8 cellular contexts compared by ENCODE assay signal in genomic region chr15:77890911-77891801, GRCh38.
DNase-seq lines count a peak whose midpoint lies in the region; ATAC-seq and TF ChIP-seq lines count a peak whose summit lies in the region.
"Not testable (repeated sequence)": the region's sequence is repeated elsewhere in the genome, so short reads cannot be mapped to it uniquely, and the experiment has no call there.

No MANE protein-coding gene starts in this region.

- intact Hi-C loops in Right ventricle myocardium inferior (cut with DNase I); mucosa of descending colon (cut with DNase I, micrococcal nuclease): not testable (repeated sequence)

- H3K4me1 Mint-ChIP-seq in activated CD4-positive, alpha-beta T cell treated with anti-CD3 and anti-CD28 coated beads, Interleukin-2, amount 10 ng/mL, durations not matched to agents 7 days and 5 days; stimulated activated naive CD8-positive, alpha-beta T cell treated with anti-CD3 and anti-CD28 coated beads, Interleukin-15, amount 100 ng/mL, for 72 hours: not testable (repeated sequence)

- peak overlapping the region; percentile 68 for H3K27ac Mint-ChIP-seq in activated CD4-positive, alpha-beta T cell treated with anti-CD3 and anti-CD28 coated beads, Interleukin-2, amount 10 ng/mL, durations not matched to agents 7 days and 5 days
- H3K27ac Mint-ChIP-seq in stimulated activated naive CD8-positive, alpha-beta T cell treated with anti-CD3 and anti-CD28 coated beads, Interleukin-15, amount 100 ng/mL, for 72 hours, result not testable (repeated sequence)

- not testable (repeated sequence) for H3K36me3 Mint-ChIP-seq in activated CD4-positive, alpha-beta T cell treated with anti-CD3 and anti-CD28 coated beads, Interleukin-2, amount 10 ng/mL, durations not matched to agents 7 days and 5 days (ENCODE audit: low read depth)

- not testable (repeated sequence) for H3K9me3 Mint-ChIP-seq in activated CD4-positive, alpha-beta T cell treated with anti-CD3 and anti-CD28 coated beads, Interleukin-2, amount 10 ng/mL, durations not matched to agents 7 days and 5 days; stimulated activated naive CD8-positive, alpha-beta T cell treated with anti-CD3 and anti-CD28 coated beads, Interleukin-15, amount 100 ng/mL, for 72 hours

- peak; percentile 38 for DNase-seq in EL
- DNase-seq in NCI-H526 (lab: John Stamatoyannopoulos, UW), result peak; percentile 15 to 57
- not testable (repeated sequence) for DNase-seq in activated CD4-positive, alpha-beta T cell treated with anti-CD3 and anti-CD28 coated beads, Interleukin-2, amount 10 ng/mL, durations not matched to agents 7 days and 5 days; stimulated activated naive CD8-positive, alpha-beta T cell treated with anti-CD3 and anti-CD28 coated beads, Interleukin-15, amount 100 ng/mL, for 72 hours
- peak; percentile 68 for DNase-seq in Right ventricle myocardium inferior (ENCODE audit: missing footprints)
- peak in 1 of 3 donors; percentile 40 for DNase-seq in mucosa of descending colon

- H3K4me1 ChIP-seq in mucosa of descending colon (ENCODE audit: low read depth), result not testable (repeated sequence)

- CTCF ChIA-PET in activated CD4-positive, alpha-beta T cell treated with anti-CD3 and anti-CD28 coated beads, Interleukin-2, amount 10 ng/mL, durations not matched to agents 7 days and 5 days (lab: Charles Lee), result not testable (repeated sequence)

- TF ChIP-seq CTCF in mucosa of descending colon (IDR thresholded peaks at IDR 0.05), result not testable (repeated sequence)

- not testable (repeated sequence) for H3K4me3 ChIP-seq in mucosa of descending colon

- H3K4me3 Mint-ChIP-seq in activated CD4-positive, alpha-beta T cell treated with anti-CD3 and anti-CD28 coated beads, Interleukin-2, amount 10 ng/mL, durations not matched to agents 7 days and 5 days; stimulated activated naive CD8-positive, alpha-beta T cell treated with anti-CD3 and anti-CD28 coated beads, Interleukin-15, amount 100 ng/mL, for 72 hours: not testable (repeated sequence)

- POLR2A ChIA-PET in activated CD4-positive, alpha-beta T cell treated with anti-CD3 and anti-CD28 coated beads, Interleukin-2, amount 10 ng/mL, durations not matched to agents 7 days and 5 days (lab: Charles Lee), result not testable (repeated sequence)

- H3K9me3 ChIP-seq in mucosa of descending colon, result not testable (repeated sequence)

- H3K36me3 ChIP-seq in mucosa of descending colon (ENCODE audit: low read depth), result not testable (repeated sequence)

- H3K27me3 Mint-ChIP-seq in activated CD4-positive, alpha-beta T cell treated with anti-CD3 and anti-CD28 coated beads, Interleukin-2, amount 10 ng/mL, durations not matched to agents 7 days and 5 days; stimulated activated naive CD8-positive, alpha-beta T cell treated with anti-CD3 and anti-CD28 coated beads, Interleukin-15, amount 100 ng/mL, for 72 hours: not testable (repeated sequence)

- ATAC-seq in GM21423 (IDR thresholded peaks at IDR 0.05; ENCODE audit: unreplicated experiment) (peak; percentile 60), HG03378 (IDR thresholded peaks at IDR 0.05; ENCODE audit: unreplicated experiment) (peak; percentile 36), Right ventricle myocardium inferior (peak; percentile 33), mucosa of descending colon (peak; percentile 15)
- peak; percentile 10 for ATAC-seq in stimulated activated naive CD8-positive, alpha-beta T cell treated with anti-CD3 and anti-CD28 coated beads, Interleukin-15, amount 100 ng/mL, for 72 hours

Comparison
In these comparisons a context has a peak if more than half of its experiments do, and no peak if none do; other contexts are left out.
1. ATAC-seq: peak in every context shown above with its lines; median percentile 60 in GM21423; 36 in HG03378; 33 in Right ventricle myocardium inferior; 15 in mucosa of descending colon; 10 in stimulated activated naive CD8-positive, alpha-beta T cell treated with anti-CD3 and anti-CD28 coated beads, Interleukin-15, amount 100 ng/mL, for 72 hours.